27 cellular contexts compared by ENCODE assay signal in genomic region chr6:106466211-106466610, GRCh38.
"Had no signal": no experiment of that assay in that cellular context is flagged by ENCODE, and none has a peak within 500 bp of the region (broad histone marks: within the 10 kb centered on the region; RNA-seq: fewer than 3 reads in every experiment).

No MANE protein-coding gene starts in this region.

- H3K4me1 ChIP-seq: left lung, lower lobe of right lung, pancreas, prostate gland, spleen, tibial artery, upper lobe of right lung had no signal

- DNase-seq: immature natural killer cell; kidney; left colon; left lung; lower lobe of right lung; mammary epithelial cell; mesenchymal stem cell; naive thymus-derived CD8-positive, alpha-beta T cell; nucleus accumbens; pancreas; posterior cingulate gyrus; retina; right cardiac atrium; sigmoid colon; small intestine; spleen; stimulated activated CD4-positive, alpha-beta T cell treated with anti-CD3 and anti-CD28 coated beads, Interleukin-4, amount 100 ng/mL, for 24 hours; stimulated activated naive CD4-positive, alpha-beta T cell; tibial artery; trophoblast cell; upper lobe of right lung had no signal

- ATAC-seq: left colon; left lung; lower lobe of right lung; naive thymus-derived CD8-positive, alpha-beta T cell; pancreas; right cardiac atrium; stimulated activated effector memory CD8-positive, alpha-beta T cell treated with anti-CD3 and anti-CD28 coated beads, Interleukin-12 subunit alpha, Interleukin-12 subunit beta, amount 100 ng/mL, for 72 hours; upper lobe of right lung had no signal

- H3K27me3 ChIP-seq: left lung, pancreas, sigmoid colon, spleen, suprapubic skin, upper lobe of right lung had no signal

- H3K27ac ChIP-seq: left lung, lower lobe of right lung, pancreas, prostate gland, sigmoid colon, spleen, suprapubic skin, thoracic aorta, tibial artery, upper lobe of right lung had no signal

- H3K4me3 ChIP-seq: left lung, lower lobe of right lung, pancreas, prostate gland, sigmoid colon, spleen, suprapubic skin, thoracic aorta, tibial artery, upper lobe of right lung had no signal

- H3K36me3 ChIP-seq: left lung, lower lobe of right lung, pancreas, prostate gland, sigmoid colon, spleen, suprapubic skin, thoracic aorta, tibial artery, upper lobe of right lung had no signal

- FAIRE-seq: islet of Langerhans, kidney, pancreas, small intestine, urothelium cell line had no signal

- H3K9me3 ChIP-seq: left lung, lower lobe of right lung, pancreas, prostate gland, sigmoid colon, spleen, suprapubic skin, thoracic aorta, tibial artery, upper lobe of right lung had no signal
